In the genomic region with DNA sequence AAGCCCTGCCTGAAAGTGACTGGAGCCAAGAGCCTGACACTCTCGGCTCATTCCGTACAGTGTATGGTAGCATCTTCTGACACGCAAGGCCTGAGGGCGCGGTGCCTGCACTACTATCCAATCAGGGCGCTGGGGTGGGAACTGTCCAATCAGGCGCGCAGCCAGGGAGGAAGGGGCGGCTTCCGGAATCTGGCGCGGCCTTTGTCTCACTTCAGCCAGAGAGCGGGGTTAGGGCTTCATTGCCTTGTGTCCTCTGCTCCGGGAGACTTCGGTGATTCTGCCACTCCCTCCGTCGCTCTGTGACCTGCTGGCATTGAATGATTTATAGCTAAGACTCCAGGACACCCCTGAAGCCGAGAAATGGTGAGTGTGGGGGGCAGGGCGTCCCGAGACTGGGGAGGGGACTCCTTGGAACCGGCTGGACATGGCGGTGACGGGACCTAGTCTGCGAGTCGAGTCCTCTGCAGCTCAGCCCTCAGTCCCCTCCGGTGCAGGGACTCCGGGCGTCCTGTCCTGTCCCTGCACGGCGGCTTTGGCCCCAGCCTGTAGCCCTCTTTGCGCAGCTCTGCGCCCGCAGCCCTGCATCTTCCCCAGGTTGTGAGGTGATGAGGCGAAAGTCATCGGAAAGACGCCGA, we compare ENCODE assay signal across 8 cellular contexts.
DNase-seq lines count a peak whose midpoint lies in the region; ATAC-seq, FAIRE-seq and TF ChIP-seq lines count a peak whose summit lies in the region.
"Not testable (repeated sequence)": the region's sequence is repeated elsewhere in the genome, so short reads cannot be mapped to it uniquely, and the experiment has no call there.

No MANE protein-coding gene starts in this region.

- H3K36me3 ChIP-seq in adrenal gland (replicated peaks in 1 of 2); heart right ventricle: not testable (repeated sequence)

- peak overlapping the region in 2 of 4 donors; percentile 28 to 71 for H3K4me3 ChIP-seq in adrenal gland
- peak overlapping the region; percentile 35 to 68 (median 60) for H3K4me3 ChIP-seq in heart right ventricle

- H3K4me1 ChIP-seq in adrenal gland (replicated peaks in 1 of 2); heart right ventricle: not testable (repeated sequence)

- peak overlapping the region in 1 of 5 donors; percentile 55 for H3K27ac ChIP-seq in adrenal gland
- H3K27ac ChIP-seq in heart right ventricle = peak overlapping the region in 7 of 10 donors; percentile 7 to 60 (median 35)

- H3K4me3 Mint-ChIP-seq in T-cell = peak overlapping the region; percentile 83 to 87 (median 84)
- H3K4me3 Mint-ChIP-seq in type B pancreatic cell = peak overlapping the region; percentile 93

- intact Hi-C loops in adrenal gland (cut with DNase I); heart right ventricle (cut with DNase I); posterior cingulate gyrus (cut with DNase I): not testable (repeated sequence)

- not testable (repeated sequence) for H3K36me3 Mint-ChIP-seq in T-cell, type B pancreatic cell

- peak; percentile 92 for FAIRE-seq in GM12892 (lab: Jason Lieb, UNC)

- not testable (repeated sequence) for H3K27me3 Mint-ChIP-seq in T-cell, type B pancreatic cell

- not testable (repeated sequence) for TF ChIP-seq POLR2A in GM12892 (IDR thresholded peaks at IDR 0.05; ENCODE audit: low read depth, low read length)
- TF ChIP-seq POLR2A in adrenal gland (IDR thresholded peaks at IDR 0.05) = peak in 1 of 2 donors; percentile 47

- TF ChIP-seq CTCF in adrenal gland (IDR thresholded peaks at IDR 0.05); heart right ventricle (IDR thresholded peaks at IDR 0.05); type B pancreatic cell (conservative IDR thresholded peaks at IDR 0.05): not testable (repeated sequence)

- ATAC-seq in HG02763 (IDR thresholded peaks at IDR 0.05; ENCODE audit: unreplicated experiment) (peak; percentile 100), T-cell (replicated peaks in 1 of 4) (peak; percentile 99 to 100 (median 100)), heart right ventricle (peak; percentile 99 to 100 (median 100))

- not testable (repeated sequence) for H3K27me3 ChIP-seq in adrenal gland, heart right ventricle

- H3K9me3 ChIP-seq in adrenal gland (replicated peaks in 1 of 3); heart right ventricle: not testable (repeated sequence)

- not testable (repeated sequence) for DNase-seq in GM12892 (ENCODE audit: insufficient read length)
- DNase-seq in NCI-H1417 (lab: John Stamatoyannopoulos, UW) (peak; percentile 92 to 97 (median 93)), T-cell (peak; percentile 71 to 88 (median 81)), adrenal gland (peak; percentile 88 to 98 (median 94)), heart right ventricle (peak; percentile 88 to 89), posterior cingulate gyrus (peak; percentile 82 to 99 (median 92)), type B pancreatic cell (ENCODE audit: extremely low spot score, unreplicated experiment) (peak; percentile 79)

- CTCF ChIA-PET in T-cell (lab: Charles Lee) = not testable (repeated sequence)

- 0% methylated on average over 8 to 31 of the region's 37 CpGs for WGBS in adrenal gland, 4 donors
- WGBS in heart right ventricle, 2 donors = 0 to 1% methylated on average over 28 to 31 of the region's 37 CpGs

- H3K27ac Mint-ChIP-seq in T-cell (peak overlapping the region; percentile 23 to 53), type B pancreatic cell (peak overlapping the region; percentile 90)

- H3K9me3 Mint-ChIP-seq in T-cell, type B pancreatic cell: not testable (repeated sequence)

- H3K4me1 Mint-ChIP-seq in T-cell = peaks cover 0 to 13% (median 8%) of the 10 kb centered on the region in 3 donors
- not testable (repeated sequence) for H3K4me1 Mint-ChIP-seq in type B pancreatic cell (ENCODE audit: unreplicated experiment)

- POLR2A ChIA-PET in T-cell (lab: Charles Lee) = not testable (repeated sequence)
